14 cellular contexts compared by ENCODE assay signal in genomic region chr1:7224081-7224534, GRCh38.
DNase-seq lines count a peak whose midpoint lies in the region; ATAC-seq, FAIRE-seq and TF ChIP-seq lines count a peak whose summit lies in the region.
"Had no signal": no experiment of that assay in that cellular context is flagged by ENCODE, and none has a peak within 500 bp of the region (broad histone marks: within the 10 kb centered on the region; RNA-seq: fewer than 3 reads in every experiment).

No MANE protein-coding gene starts in this region.

- no peak overlapping the region for H3K4me3 ChIP-seq in kidney (ENCODE audit: low read length in 2 of 2)
- H3K4me3 ChIP-seq in testis: no peak overlapping the region

- DNase-seq in NCI-H748 (lab: John Stamatoyannopoulos, UW; ENCODE audit: unreplicated experiment) (peak; percentile 37), NCI-H748 treated with DMSO at 0.1 percent for 48 hours (lab: John Stamatoyannopoulos, UW) (no peak), NCI-H69 (lab: John Stamatoyannopoulos, UW) (peak; percentile 43), kidney (peak; percentile 22), testis (peak; percentile 25), natural killer cell (no peak), RKO (ENCODE audit: low spot score) (no peak)
- DNase-seq in effector CD8-positive, alpha-beta T cell (lab: John Stamatoyannopoulos, UW): no peak
- DNase-seq: DMS153, NCI-H2227 treated with DMSO at 0.1 percent for 48 hours, NCI-H774, SIG-M5, SW 1271 had no signal

- 41 to 46% methylated on average over 10 of the region's 10 CpGs for WGBS in testis, 2 donors

- H3K27me3 Mint-ChIP-seq in natural killer cell (ENCODE audit: low read depth in 2 of 2): no peaks in the 10 kb centered on the region

- H3K27ac ChIP-seq in kidney (ENCODE audit: low read depth in 2 of 2, low read length in 2 of 2): no peak overlapping the region
- H3K27ac ChIP-seq in testis: no peak overlapping the region

- H3K9ac ChIP-seq in kidney (ENCODE audit: low read length in 2 of 2): no peak overlapping the region

- TF ChIP-seq CTCF in kidney (IDR thresholded peaks at IDR 0.05; ENCODE audit: borderline replicate concordance, extremely low read depth, insufficient read depth) (no peak), testis (IDR thresholded peaks at IDR 0.05) (no peak), natural killer cell (IDR thresholded peaks at IDR 0.05) (no peak)

- no peak for FAIRE-seq in kidney (lab: Jason Lieb, UNC)

- intact Hi-C loops in kidney (cut with DNase I) (no loop called here), testis (cut with DNase I; ENCODE audit: low total_unique reads) (no loop called here), natural killer cell (cut with micrococcal nuclease) (no loop called here)

- H3K4me3 Mint-ChIP-seq in natural killer cell: no peak overlapping the region
- H3K4me3 Mint-ChIP-seq: CD14-positive monocyte had no signal

- H3K36me3 Mint-ChIP-seq in natural killer cell: no peaks in the 10 kb centered on the region
- H3K36me3 Mint-ChIP-seq: CD14-positive monocyte had no signal

- no peaks in the 10 kb centered on the region for H3K9me3 ChIP-seq in kidney (ENCODE audit: control insufficient read depth in 1 of 2, low read length in 2 of 2)
- H3K9me3 ChIP-seq in testis: no peaks in the 10 kb centered on the region

- H3K36me3 ChIP-seq in kidney (ENCODE audit: control insufficient read depth in 1 of 2, insufficient read depth in 2 of 2, low read length in 2 of 2): no peaks in the 10 kb centered on the region
- no peaks in the 10 kb centered on the region for H3K36me3 ChIP-seq in testis (ENCODE audit: low read depth, missing control alignments)

- no peak for TF ChIP-seq POLR2A in testis (IDR thresholded peaks at IDR 0.05)

- no peak overlapping the region for H3K27ac Mint-ChIP-seq in natural killer cell
- H3K27ac Mint-ChIP-seq: CD14-positive monocyte had no signal

- no peaks in the 10 kb centered on the region for H3K4me1 ChIP-seq in kidney (ENCODE audit: control insufficient read depth in 1 of 2, insufficient read depth in 1 of 2, low read depth in 1 of 2, low read length in 2 of 2)
- no peaks in the 10 kb centered on the region for H3K4me1 ChIP-seq in testis

- ATAC-seq in natural killer cell: no peak

- H3K4me1 Mint-ChIP-seq in natural killer cell: no peaks in the 10 kb centered on the region
- H3K4me1 Mint-ChIP-seq: CD14-positive monocyte had no signal

- H3K9me3 Mint-ChIP-seq in natural killer cell: no peaks in the 10 kb centered on the region

- H3K27me3 ChIP-seq in testis: no peaks in the 10 kb centered on the region

Comparison
In these comparisons a context has a peak if more than half of its experiments do, and no peak if none do; other contexts are left out.
1. DNase-seq: peak in NCI-H748 (single experiment), NCI-H69 (single experiment), kidney (single experiment) and testis (single experiment); none in NCI-H748 treated with DMSO at 0.1 percent for 48 hours (single experiment), natural killer cell (single experiment), RKO (single experiment) and effector CD8-positive, alpha-beta T cell (single experiment).